Comparison of ENCODE assay signal across 1 cellular context in genomic region chr19:47231215-47232054, GRCh38.
A peak's percentile ranks its signal among the peaks of the same experiment; 100 is the strongest.
TF ChIP-seq lines count a peak whose summit lies in the region.

No MANE protein-coding gene starts in this region.

TF ChIP-seq in K562, 482 proteins besides CTCF, POLR2A, EP300 and RAD21 (continued from another document and continues in another):
- TF ChIP-seq, protein P1, sequence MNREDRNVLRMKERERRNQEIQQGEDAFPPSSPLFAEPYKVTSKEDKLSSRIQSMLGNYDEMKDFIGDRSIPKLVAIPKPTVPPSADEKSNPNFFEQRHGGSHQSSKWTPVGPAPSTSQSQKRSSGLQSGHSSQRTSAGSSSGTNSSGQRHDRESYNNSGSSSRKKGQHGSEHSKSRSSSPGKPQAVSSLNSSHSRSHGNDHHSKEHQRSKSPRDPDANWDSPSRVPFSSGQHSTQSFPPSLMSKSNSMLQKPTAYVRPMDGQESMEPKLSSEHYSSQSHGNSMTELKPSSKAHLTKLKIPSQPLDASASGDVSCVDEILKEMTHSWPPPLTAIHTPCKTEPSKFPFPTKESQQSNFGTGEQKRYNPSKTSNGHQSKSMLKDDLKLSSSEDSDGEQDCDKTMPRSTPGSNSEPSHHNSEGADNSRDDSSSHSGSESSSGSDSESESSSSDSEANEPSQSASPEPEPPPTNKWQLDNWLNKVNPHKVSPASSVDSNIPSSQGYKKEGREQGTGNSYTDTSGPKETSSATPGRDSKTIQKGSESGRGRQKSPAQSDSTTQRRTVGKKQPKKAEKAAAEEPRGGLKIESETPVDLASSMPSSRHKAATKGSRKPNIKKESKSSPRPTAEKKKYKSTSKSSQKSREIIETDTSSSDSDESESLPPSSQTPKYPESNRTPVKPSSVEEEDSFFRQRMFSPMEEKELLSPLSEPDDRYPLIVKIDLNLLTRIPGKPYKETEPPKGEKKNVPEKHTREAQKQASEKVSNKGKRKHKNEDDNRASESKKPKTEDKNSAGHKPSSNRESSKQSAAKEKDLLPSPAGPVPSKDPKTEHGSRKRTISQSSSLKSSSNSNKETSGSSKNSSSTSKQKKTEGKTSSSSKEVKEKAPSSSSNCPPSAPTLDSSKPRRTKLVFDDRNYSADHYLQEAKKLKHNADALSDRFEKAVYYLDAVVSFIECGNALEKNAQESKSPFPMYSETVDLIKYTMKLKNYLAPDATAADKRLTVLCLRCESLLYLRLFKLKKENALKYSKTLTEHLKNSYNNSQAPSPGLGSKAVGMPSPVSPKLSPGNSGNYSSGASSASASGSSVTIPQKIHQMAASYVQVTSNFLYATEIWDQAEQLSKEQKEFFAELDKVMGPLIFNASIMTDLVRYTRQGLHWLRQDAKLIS (CRISPR knock-in tag; IDR thresholded peaks at IDR 0.05) = peak; percentile 48; the same call in 1 of the 2 replicates
- TF ChIP-seq TOE1 (IDR thresholded peaks at IDR 0.05; ENCODE audit: borderline replicate concordance) = peak; percentile 74; the same call in 1 of the 2 replicates
- no peak for TF ChIP-seq TOE1 (CRISPR knock-in tag; IDR thresholded peaks at IDR 0.05; ENCODE audit: borderline replicate concordance, low read depth)
- TF ChIP-seq, protein P2, sequence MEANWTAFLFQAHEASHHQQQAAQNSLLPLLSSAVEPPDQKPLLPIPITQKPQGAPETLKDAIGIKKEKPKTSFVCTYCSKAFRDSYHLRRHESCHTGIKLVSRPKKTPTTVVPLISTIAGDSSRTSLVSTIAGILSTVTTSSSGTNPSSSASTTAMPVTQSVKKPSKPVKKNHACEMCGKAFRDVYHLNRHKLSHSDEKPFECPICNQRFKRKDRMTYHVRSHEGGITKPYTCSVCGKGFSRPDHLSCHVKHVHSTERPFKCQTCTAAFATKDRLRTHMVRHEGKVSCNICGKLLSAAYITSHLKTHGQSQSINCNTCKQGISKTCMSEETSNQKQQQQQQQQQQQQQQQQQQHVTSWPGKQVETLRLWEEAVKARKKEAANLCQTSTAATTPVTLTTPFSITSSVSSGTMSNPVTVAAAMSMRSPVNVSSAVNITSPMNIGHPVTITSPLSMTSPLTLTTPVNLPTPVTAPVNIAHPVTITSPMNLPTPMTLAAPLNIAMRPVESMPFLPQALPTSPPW (CRISPR knock-in tag; IDR thresholded peaks at IDR 0.05) = peak; percentile 95
- peak; percentile 78; the same call in 1 of the 2 replicates for TF ChIP-seq ZC3H4 (CRISPR knock-in tag; IDR thresholded peaks at IDR 0.05; ENCODE audit: borderline replicate concordance)
- TF ChIP-seq ZNF785 (CRISPR knock-in tag; IDR thresholded peaks at IDR 0.05) = no peak
- TF ChIP-seq POLR3G (IDR thresholded peaks at IDR 0.05; ENCODE audit: extremely low read depth, insufficient read length, insufficient replicate concordance) = no peak
- TF ChIP-seq, protein P3, sequence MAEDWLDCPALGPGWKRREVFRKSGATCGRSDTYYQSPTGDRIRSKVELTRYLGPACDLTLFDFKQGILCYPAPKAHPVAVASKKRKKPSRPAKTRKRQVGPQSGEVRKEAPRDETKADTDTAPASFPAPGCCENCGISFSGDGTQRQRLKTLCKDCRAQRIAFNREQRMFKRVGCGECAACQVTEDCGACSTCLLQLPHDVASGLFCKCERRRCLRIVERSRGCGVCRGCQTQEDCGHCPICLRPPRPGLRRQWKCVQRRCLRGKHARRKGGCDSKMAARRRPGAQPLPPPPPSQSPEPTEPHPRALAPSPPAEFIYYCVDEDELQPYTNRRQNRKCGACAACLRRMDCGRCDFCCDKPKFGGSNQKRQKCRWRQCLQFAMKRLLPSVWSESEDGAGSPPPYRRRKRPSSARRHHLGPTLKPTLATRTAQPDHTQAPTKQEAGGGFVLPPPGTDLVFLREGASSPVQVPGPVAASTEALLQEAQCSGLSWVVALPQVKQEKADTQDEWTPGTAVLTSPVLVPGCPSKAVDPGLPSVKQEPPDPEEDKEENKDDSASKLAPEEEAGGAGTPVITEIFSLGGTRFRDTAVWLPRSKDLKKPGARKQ (CRISPR knock-in tag; IDR thresholded peaks at IDR 0.05) = no peak
- 0 out of 4 replicates have a peak, but pooled peaks of 1 of the 2 experiments have one; percentile 33 for TF ChIP-seq TRIM24 (IDR thresholded peaks at IDR 0.05)
- no peak for TF ChIP-seq SIN3B (IDR thresholded peaks at IDR 0.05; ENCODE audit: low read depth)
- peak; percentile 53; the same call in 1 of the 2 replicates for TF ChIP-seq MGA (IDR thresholded peaks at IDR 0.05)
- 0 out of 2 replicates have a peak, but pooled peaks have one; percentile 34 for TF ChIP-seq ZNF143 (CRISPR knock-in tag; IDR thresholded peaks at IDR 0.05)
- TF ChIP-seq SLC30A9 (CRISPR knock-in tag; IDR thresholded peaks at IDR 0.05) = no peak
- TF ChIP-seq SIRT6 (IDR thresholded peaks at IDR 0.05; ENCODE audit: low read depth, low read length) = no peak
- peak; percentile 28; the same call in 1 of the 2 replicates for TF ChIP-seq GABPB1 (CRISPR knock-in tag; IDR thresholded peaks at IDR 0.05)
- TF ChIP-seq ADNP (tag; IDR thresholded peaks at IDR 0.05) = no peak
- no peak for TF ChIP-seq ZNF239 (CRISPR knock-in tag; IDR thresholded peaks at IDR 0.05)
- peak; percentile 62 for TF ChIP-seq EGR1 (conservative IDR thresholded peaks at IDR 0.05)
- no peak for TF ChIP-seq RNF2 (IDR thresholded peaks at IDR 0.05)
- TF ChIP-seq SAP30 (IDR thresholded peaks at IDR 0.05; ENCODE audit: borderline replicate concordance, insufficient read depth, low read depth, low read length, poor library complexity, severe bottlenecking) = no peak
- TF ChIP-seq, protein P4, sequence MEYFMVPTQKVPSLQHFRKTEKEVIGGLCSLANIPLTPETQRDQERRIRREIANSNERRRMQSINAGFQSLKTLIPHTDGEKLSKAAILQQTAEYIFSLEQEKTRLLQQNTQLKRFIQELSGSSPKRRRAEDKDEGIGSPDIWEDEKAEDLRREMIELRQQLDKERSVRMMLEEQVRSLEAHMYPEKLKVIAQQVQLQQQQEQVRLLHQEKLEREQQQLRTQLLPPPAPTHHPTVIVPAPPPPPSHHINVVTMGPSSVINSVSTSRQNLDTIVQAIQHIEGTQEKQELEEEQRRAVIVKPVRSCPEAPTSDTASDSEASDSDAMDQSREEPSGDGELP (CRISPR knock-in tag; IDR thresholded peaks at IDR 0.05; ENCODE audit: borderline replicate concordance) = peak; percentile 62; the same call in 1 of the 2 replicates
- no peak; a peak in 2 of 4 replicates for TF ChIP-seq FOXK2 (conservative IDR thresholded peaks at IDR 0.05 in 1 of 2, IDR thresholded peaks at IDR 0.05 in 1 of 2; ENCODE audit: low read depth in 2 of 2)
- TF ChIP-seq, protein P5, sequence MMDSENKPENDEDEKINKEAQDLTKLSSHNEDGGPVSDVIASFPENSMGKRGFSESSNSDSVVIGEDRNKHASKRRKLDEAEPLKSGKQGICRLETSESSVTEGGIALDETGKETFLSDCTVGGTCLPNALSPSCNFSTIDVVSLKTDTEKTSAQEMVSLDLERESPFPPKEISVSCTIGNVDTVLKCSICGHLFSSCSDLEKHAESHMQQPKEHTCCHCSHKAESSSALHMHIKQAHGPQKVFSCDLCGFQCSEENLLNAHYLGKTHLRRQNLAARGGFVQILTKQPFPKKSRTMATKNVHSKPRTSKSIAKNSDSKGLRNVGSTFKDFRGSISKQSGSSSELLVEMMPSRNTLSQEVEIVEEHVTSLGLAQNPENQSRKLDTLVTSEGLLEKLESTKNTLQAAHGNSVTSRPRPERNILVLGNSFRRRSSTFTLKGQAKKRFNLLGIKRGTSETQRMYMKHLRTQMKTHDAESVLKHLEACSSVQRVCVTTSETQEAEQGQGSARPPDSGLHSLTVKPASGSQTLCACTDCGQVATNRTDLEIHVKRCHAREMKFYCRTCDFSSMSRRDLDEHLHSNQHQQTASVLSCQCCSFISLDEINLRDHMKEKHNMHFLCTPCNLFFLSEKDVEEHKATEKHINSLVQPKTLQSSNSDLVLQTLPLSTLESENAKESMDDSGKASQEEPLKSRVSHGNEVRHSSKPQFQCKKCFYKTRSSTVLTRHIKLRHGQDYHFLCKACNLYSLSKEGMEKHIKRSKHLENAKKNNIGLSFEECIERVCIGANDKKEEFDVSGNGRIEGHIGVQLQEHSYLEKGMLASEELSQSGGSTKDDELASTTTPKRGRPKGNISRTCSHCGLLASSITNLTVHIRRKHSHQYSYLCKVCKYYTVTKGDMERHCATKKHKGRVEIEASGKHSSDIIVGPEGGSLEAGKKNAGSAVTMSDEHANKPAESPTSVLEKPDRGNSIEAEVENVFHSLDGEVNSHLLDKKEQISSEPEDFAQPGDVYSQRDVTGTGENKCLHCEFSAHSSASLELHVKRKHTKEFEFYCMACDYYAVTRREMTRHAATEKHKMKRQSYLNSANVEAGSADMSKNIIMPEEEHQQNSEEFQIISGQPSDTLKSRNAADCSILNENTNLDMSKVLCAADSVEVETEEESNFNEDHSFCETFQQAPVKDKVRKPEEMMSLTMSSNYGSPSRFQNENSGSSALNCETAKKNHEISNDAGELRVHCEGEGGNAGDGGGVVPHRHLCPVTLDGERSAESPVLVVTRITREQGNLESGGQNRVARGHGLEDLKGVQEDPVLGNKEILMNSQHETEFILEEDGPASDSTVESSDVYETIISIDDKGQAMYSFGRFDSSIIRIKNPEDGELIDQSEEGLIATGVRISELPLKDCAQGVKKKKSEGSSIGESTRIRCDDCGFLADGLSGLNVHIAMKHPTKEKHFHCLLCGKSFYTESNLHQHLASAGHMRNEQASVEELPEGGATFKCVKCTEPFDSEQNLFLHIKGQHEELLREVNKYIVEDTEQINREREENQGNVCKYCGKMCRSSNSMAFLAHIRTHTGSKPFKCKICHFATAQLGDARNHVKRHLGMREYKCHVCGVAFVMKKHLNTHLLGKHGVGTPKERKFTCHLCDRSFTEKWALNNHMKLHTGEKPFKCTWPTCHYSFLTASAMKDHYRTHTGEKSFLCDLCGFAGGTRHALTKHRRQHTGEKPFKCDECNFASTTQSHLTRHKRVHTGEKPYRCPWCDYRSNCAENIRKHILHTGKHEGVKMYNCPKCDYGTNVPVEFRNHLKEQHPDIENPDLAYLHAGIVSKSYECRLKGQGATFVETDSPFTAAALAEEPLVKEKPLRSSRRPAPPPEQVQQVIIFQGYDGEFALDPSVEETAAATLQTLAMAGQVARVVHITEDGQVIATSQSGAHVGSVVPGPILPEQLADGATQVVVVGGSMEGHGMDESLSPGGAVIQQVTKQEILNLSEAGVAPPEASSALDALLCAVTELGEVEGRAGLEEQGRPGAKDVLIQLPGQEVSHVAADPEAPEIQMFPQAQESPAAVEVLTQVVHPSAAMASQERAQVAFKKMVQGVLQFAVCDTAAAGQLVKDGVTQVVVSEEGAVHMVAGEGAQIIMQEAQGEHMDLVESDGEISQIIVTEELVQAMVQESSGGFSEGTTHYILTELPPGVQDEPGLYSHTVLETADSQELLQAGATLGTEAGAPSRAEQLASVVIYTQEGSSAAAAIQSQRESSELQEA (IDR thresholded peaks at IDR 0.05; ENCODE audit: low read depth) = no peak
- peak; percentile 26 for TF ChIP-seq RBFOX2 (IDR thresholded peaks at IDR 0.05; ENCODE audit: low read depth, low read length)
